In the genomic region with DNA sequence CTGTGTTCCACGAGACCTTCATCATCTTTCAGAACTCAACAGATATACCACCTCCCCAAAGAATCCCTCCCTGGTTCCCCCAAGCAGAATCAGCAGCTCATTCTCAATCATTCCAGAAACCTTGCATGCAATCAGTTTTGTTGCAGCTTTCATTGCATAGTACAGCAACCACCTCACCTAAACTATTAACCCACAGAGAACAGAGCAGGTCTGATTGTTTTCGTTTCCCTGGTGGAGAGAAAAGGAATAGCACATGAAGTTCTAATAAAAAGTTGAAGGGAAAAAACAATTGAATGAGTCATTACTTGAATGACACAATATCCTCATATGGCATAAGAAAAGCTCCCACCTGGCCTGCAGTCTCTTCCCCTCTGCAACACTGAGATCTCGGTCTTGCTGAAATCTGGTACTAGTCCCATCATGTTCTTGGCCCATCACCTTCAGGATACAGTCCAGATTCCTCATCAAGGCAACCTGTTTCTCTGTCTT, we compare ENCODE assay signal across 9 cellular contexts.
DNase-seq lines count a peak whose midpoint lies in the region; ATAC-seq, FAIRE-seq and TF ChIP-seq lines count a peak whose summit lies in the region.
"Had no signal": no experiment of that assay in that cellular context is flagged by ENCODE, and none has a peak within 500 bp of the region (broad histone marks: within the 10 kb centered on the region; RNA-seq: fewer than 3 reads in every experiment).

No MANE protein-coding gene starts in this region.

- DNase-seq in GM13977 (ENCODE audit: low spot score) (no peak), RCC 7860 (ENCODE audit: low spot score) (peak; percentile 43), fibroblast of the aortic adventitia (ENCODE audit: low read depth) (no peak), midbrain (lab: John Stamatoyannopoulos, UW) (no peak)
- no peak for DNase-seq in activated CD8-positive, alpha-beta memory T cell treated with anti-CD3 and anti-CD28 coated beads, Interleukin-2, amount 50 U/mL, for 48 hours
- DNase-seq: NCI-H774 had no signal

- ATAC-seq in GM21717 (IDR thresholded peaks at IDR 0.05; ENCODE audit: unreplicated experiment), result no peak
- ATAC-seq in GM21360 (IDR thresholded peaks at IDR 0.05; ENCODE audit: unreplicated experiment), result no peak

- TF ChIP-seq CTCF in 22Rv1 (IDR thresholded peaks at IDR 0.05) (peak; percentile 49), GM13977 (IDR thresholded peaks at IDR 0.05; ENCODE audit: extremely low read depth, insufficient read depth, missing control alignments) (peak; percentile 9), fibroblast of the aortic adventitia (IDR thresholded peaks at IDR 0.05; ENCODE audit: insufficient read depth, low read length) (peak; percentile 51)

- H3K27ac ChIP-seq in 22Rv1, result no peak overlapping the region

- H3K4me3 ChIP-seq in fibroblast of the aortic adventitia (ENCODE audit: low read depth, low read length), result no peak overlapping the region

- in situ Hi-C loops in GM13977 (cut with MboI; ENCODE audit: low pct_unique_long_range_greater_than_20kb, low sequenced_read_pairs, unreplicated experiment), result no loop called here

- FAIRE-seq in RCC 7860 (lab: Jason Lieb, UNC), result no peak
